ENCODE assay signal across 1 cellular context in genomic region chr2:86032861-86033595, GRCh38.
TF ChIP-seq lines count a peak whose summit lies in the region.

No MANE protein-coding gene starts in this region.

TF ChIP-seq in HepG2, 621 proteins besides CTCF, POLR2A, EP300 and RAD21 (continued from another document):
- TF ChIP-seq ZNF407 (CRISPR knock-in tag; IDR thresholded peaks at IDR 0.05; ENCODE audit: not compliant biosample characterization) (no peak), E2F5 (CRISPR knock-in tag; conservative IDR thresholded peaks at IDR 0.05) (no peak), DNMT3B (CRISPR knock-in tag; conservative IDR thresholded peaks at IDR 0.05) (no peak), MEF2D (CRISPR knock-in tag; IDR thresholded peaks at IDR 0.05) (no peak), FOXO4 (CRISPR knock-in tag; conservative IDR thresholded peaks at IDR 0.05) (no peak), RBM22 (optimal IDR thresholded peaks at IDR 0.05; ENCODE audit: low read length) (no peak), FOXA1 (IDR thresholded peaks at IDR 0.05) (no peak), FOXA1 (CRISPR knock-in tag; IDR thresholded peaks at IDR 0.05) (no peak), SSRP1 (CRISPR knock-in tag; IDR thresholded peaks at IDR 0.05) (no peak), AGO1 (IDR thresholded peaks at IDR 0.05; ENCODE audit: low read depth, low read length, poor library complexity, severe bottlenecking) (no peak)
TF ChIP-seq in HepG2: peak in this region for 0.
